8 cellular contexts compared by ENCODE assay signal in genomic region chr1:171801395-171801990, GRCh38. TPM values are rescaled to one million over a fixed set of nuclear protein-coding genes. Genes with fewer than 3 reads are reported as not detected.
DNase-seq lines count a peak whose midpoint lies in the region; ATAC-seq, FAIRE-seq and TF ChIP-seq lines count a peak whose summit lies in the region.

No MANE protein-coding gene starts in this region.

- no peak overlapping the region for H3K4me3 ChIP-seq in foreskin fibroblast (ENCODE audit: low read depth in 1 of 2, low read length in 2 of 2)
- H3K4me3 ChIP-seq in pancreas = no peak overlapping the region

- no peaks in the 10 kb centered on the region for H3K9me3 ChIP-seq in pancreas

- H3K27me3 ChIP-seq in pancreas = no peaks in the 10 kb centered on the region

- peak; percentile 74 for TF ChIP-seq CTCF in foreskin fibroblast (IDR thresholded peaks at IDR 0.05; ENCODE audit: low read depth, low read length)
- peak; percentile 40 to 71 (median 64) for TF ChIP-seq CTCF in pancreas (IDR thresholded peaks at IDR 0.05)

- no peaks in the 10 kb centered on the region for H3K4me1 ChIP-seq in pancreas

- WGBS in pancreas, 2 donors = 9 to 15% methylated on average over 3 of the region's 3 CpGs

- DNase-seq in NCI-H2029 treated with DMSO at 0.1 percent for 48 hours (lab: John Stamatoyannopoulos, UW) = peak; percentile 0
- DNase-seq in NCI-H2029 (lab: John Stamatoyannopoulos, UW) = no peak
- peak; percentile 3 for DNase-seq in MV-4-11 (lab: John Stamatoyannopoulos, UW)
- peak; percentile 56 for DNase-seq in SKM-1 treated with dmso at 0.1 percent for 144 hours (lab: John Stamatoyannopoulos, UW; ENCODE audit: unreplicated experiment)
- DNase-seq in foreskin fibroblast = peak in 1 of 2 donors; percentile 70
- DNase-seq in pancreas = peak in 1 of 6 donors; percentile 26
- no peak for DNase-seq in stimulated activated CD4-positive, alpha-beta T cell treated with anti-CD3 and anti-CD28 coated beads, Interleukin-12 subunit alpha, Interleukin-12 subunit beta, amount 100 ng/mL, for 4 hours
- no peak for DNase-seq in KG1 (lab: John Stamatoyannopoulos, UW)

- no peak overlapping the region for H3K27ac ChIP-seq in pancreas

- intact Hi-C loops in pancreas (cut with DNase I) = loop anchor here (5.0 to 10.0 kb wide), 3 partner anchors 173 to 191 kb away; no protein-coding TSS in a partner anchor

- peaks cover 0 to 11% (median 0%) of the 10 kb centered on the region in 3 donors for H3K36me3 ChIP-seq in pancreas

- ATAC-seq in pancreas = peak in 3 of 4 donors; percentile 74 to 88 (median 79)

- no peak for FAIRE-seq in pancreas (lab: Jason Lieb, UNC)

RNA-seq across cellular contexts. Expression of gene METTL13, which starts 20.0 kb away (rescaled TPM):
- total RNA-seq in pancreas = 10 to 100 TPM in 4 of 6 donors, 1 to 10 TPM in 2; 7.2 to 16.6 (median 10.2) TPM
- 1 to 10 TPM; 5.2 to 9.8 TPM for polyA plus RNA-seq in pancreas

RNA-seq across cellular contexts. Expression of gene DNM3, which starts 39.8 kb away (rescaled TPM):
- 1 to 10 TPM in 2 of 6 donors, under 1 TPM in 4; 0.54 to 1.3 (median 0.90) TPM for total RNA-seq in pancreas
- polyA plus RNA-seq in pancreas = under 1 TPM; 0.40 to 0.49 TPM

RNA-seq across cellular contexts. Expression of gene VAMP4, which starts 59.6 kb away (rescaled TPM):
- total RNA-seq in pancreas = 1 to 10 TPM; 5.8 to 7.5 (median 6.2) TPM
- 1 to 10 TPM; 3.2 to 7.6 TPM for polyA plus RNA-seq in pancreas

Comparison
In these comparisons a context has a peak if more than half of its experiments do, and no peak if none do; other contexts are left out.
1. DNase-seq: peak in NCI-H2029 treated with DMSO at 0.1 percent for 48 hours (single experiment), MV-4-11 (single experiment) and SKM-1 treated with dmso at 0.1 percent for 144 hours (single experiment); none in NCI-H2029 (single experiment), stimulated activated CD4-positive, alpha-beta T cell treated with anti-CD3 and anti-CD28 coated beads, Interleukin-12 subunit alpha, Interleukin-12 subunit beta, amount 100 ng/mL, for 4 hours (single experiment) and KG1 (single experiment).